ENCODE assay signal across 1 cellular context in genomic region chr11:66015936-66016792, GRCh38.
TF ChIP-seq lines count a peak whose summit lies in the region.

No MANE protein-coding gene starts in this region.

TF ChIP-seq in H1, 55 proteins besides CTCF, POLR2A, EP300 and RAD21:
- TF ChIP-seq CHD2 (IDR thresholded peaks at IDR 0.05; ENCODE audit: low read length) (no peak), TCF12 (IDR thresholded peaks at IDR 0.05; ENCODE audit: low read depth, low read length) (no peak), PHF8 (conservative IDR thresholded peaks at IDR 0.05; ENCODE audit: low read depth, low read length) (no peak), SP1 (IDR thresholded peaks at IDR 0.05; ENCODE audit: low read depth, low read length) (no peak), JUN (IDR thresholded peaks at IDR 0.05; ENCODE audit: low read depth, low read length) (no peak), SUZ12 (IDR thresholded peaks at IDR 0.05; ENCODE audit: low read length) (no peak), KDM5A (IDR thresholded peaks at IDR 0.05; ENCODE audit: low read length) (no peak), CBX8 (IDR thresholded peaks at IDR 0.05; ENCODE audit: borderline replicate concordance, low read depth, low read length) (no peak), TBP (IDR thresholded peaks at IDR 0.05; ENCODE audit: low read depth, low read length) (no peak), POU5F1 (IDR thresholded peaks at IDR 0.05; ENCODE audit: low read depth, low read length) (no peak), BCL11A (IDR thresholded peaks at IDR 0.05; ENCODE audit: low read depth in 2 of 2, low read length in 2 of 2) (no peak), E2F6 (IDR thresholded peaks at IDR 0.05) (no peak), SIN3A (conservative IDR thresholded peaks at IDR 0.05 in 1 of 2, IDR thresholded peaks at IDR 0.05 in 1 of 2; ENCODE audit: low read depth in 1 of 2, low read length in 2 of 2) (no peak), USF2 (IDR thresholded peaks at IDR 0.05; ENCODE audit: low read length) (no peak), JUND (IDR thresholded peaks at IDR 0.05; ENCODE audit: low read length) (no peak), KDM4A (IDR thresholded peaks at IDR 0.05; ENCODE audit: low read depth, low read length, severe bottlenecking) (no peak)
TF ChIP-seq in H1: peak in this region for 0.
